ENCODE assay signal across 8 cellular contexts in the genomic region with DNA sequence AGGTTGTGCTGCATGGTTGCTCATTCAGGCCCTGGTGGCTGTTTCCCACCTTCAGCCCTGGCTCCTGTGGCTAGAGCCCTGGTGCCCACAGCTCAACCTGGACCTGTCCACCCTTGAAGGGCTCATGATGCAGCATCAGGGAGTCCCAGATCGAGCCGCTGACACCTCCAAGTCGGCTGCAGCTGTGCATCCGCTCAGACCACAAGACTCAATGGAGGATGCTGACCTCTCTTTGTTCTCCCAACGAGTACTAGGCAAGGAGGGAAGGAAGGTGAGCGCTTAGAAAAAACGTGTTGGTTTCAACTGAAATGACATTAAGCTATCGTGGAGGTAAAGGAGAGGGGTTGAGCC. TPM values are rescaled to one million over a fixed set of nuclear protein-coding genes. Genes with fewer than 3 reads are reported as not detected.
DNase-seq lines count a peak whose midpoint lies in the region; ATAC-seq and TF ChIP-seq lines count a peak whose summit lies in the region.

No MANE protein-coding gene starts in this region.

- no peak for TF ChIP-seq EP300 in suprapubic skin (IDR thresholded peaks at IDR 0.05)

- H3K4me1 Mint-ChIP-seq in activated T-helper 17 cell treated with anti-CD3 and anti-CD28 coated beads, Interleukin-2, amount 50 U/mL, for 72 hours = peaks cover 24% of the 10 kb centered on the region
- H3K4me1 Mint-ChIP-seq in immature natural killer cell = peaks cover 26% of the 10 kb centered on the region in 2 donors

- no peaks in the 10 kb centered on the region for H3K9me3 ChIP-seq in suprapubic skin

- peak overlapping the region; percentile 98 for H3K4me3 Mint-ChIP-seq in activated T-helper 17 cell treated with anti-CD3 and anti-CD28 coated beads, Interleukin-2, amount 50 U/mL, for 72 hours
- H3K4me3 Mint-ChIP-seq in immature natural killer cell = peak overlapping the region; percentile 83 to 94 (median 91)

- H3K4me3 ChIP-seq in suprapubic skin = peak overlapping the region; percentile 62

- peak; percentile 8 to 11 for ATAC-seq in activated CD4-positive, CD25-positive, alpha-beta regulatory T cell treated with anti-CD3 and anti-CD28 coated beads, Interleukin-2, amount 50 U/mL, for 24 hours
- ATAC-seq in HG03064 (IDR thresholded peaks at IDR 0.05; ENCODE audit: low read depth, unreplicated experiment) = peak; percentile 34
- peak; percentile 59 for ATAC-seq in activated T-helper 17 cell treated with anti-CD3 and anti-CD28 coated beads, Interleukin-2, amount 50 U/mL, for 72 hours (replicated peaks)

- no peaks in the 10 kb centered on the region for H3K9me3 Mint-ChIP-seq in activated T-helper 17 cell treated with anti-CD3 and anti-CD28 coated beads, Interleukin-2, amount 50 U/mL, for 72 hours
- no peaks in the 10 kb centered on the region for H3K9me3 Mint-ChIP-seq in immature natural killer cell

- no peaks in the 10 kb centered on the region for H3K27me3 ChIP-seq in suprapubic skin

- H3K36me3 ChIP-seq in suprapubic skin = no peaks in the 10 kb centered on the region

- H3K4me1 ChIP-seq in suprapubic skin = peaks cover 25% of the 10 kb centered on the region

- DNase-seq in activated CD4-positive, CD25-positive, alpha-beta regulatory T cell (lab: John Stamatoyannopoulos, UW) = no peak
- DNase-seq in immature natural killer cell (no peak), suprapubic skin (ENCODE audit: low spot score in 2 of 2) (no peak), pons (ENCODE audit: low spot score) (no peak), mesenteric fat pad (ENCODE audit: low spot score) (no peak)

- no peak overlapping the region for H3K27ac ChIP-seq in suprapubic skin

- no peaks in the 10 kb centered on the region for H3K27me3 Mint-ChIP-seq in activated T-helper 17 cell treated with anti-CD3 and anti-CD28 coated beads, Interleukin-2, amount 50 U/mL, for 72 hours
- peaks cover 0 to 4% (median 4%) of the 10 kb centered on the region in 3 donors for H3K27me3 Mint-ChIP-seq in immature natural killer cell (ENCODE audit: low read depth in 3 of 3)

- H3K36me3 Mint-ChIP-seq in activated T-helper 17 cell treated with anti-CD3 and anti-CD28 coated beads, Interleukin-2, amount 50 U/mL, for 72 hours (ENCODE audit: low read depth) = peaks cover 8% of the 10 kb centered on the region
- peaks cover 0 to 4% (median 0%) of the 10 kb centered on the region in 3 donors for H3K36me3 Mint-ChIP-seq in immature natural killer cell

- TF ChIP-seq CTCF in suprapubic skin (IDR thresholded peaks at IDR 0.05) = no peak

- WGBS in suprapubic skin = 34% methylated on average over 8 of the region's 8 CpGs

- no peak for TF ChIP-seq POLR2A in suprapubic skin (IDR thresholded peaks at IDR 0.05)

- H3K27ac Mint-ChIP-seq in activated T-helper 17 cell treated with anti-CD3 and anti-CD28 coated beads, Interleukin-2, amount 50 U/mL, for 72 hours = peak overlapping the region; percentile 79
- H3K27ac Mint-ChIP-seq in immature natural killer cell = peak overlapping the region; percentile 69 to 88 (median 72)

RNA-seq across cellular contexts. Expression of a gene that starts 9.5 kb away (rescaled TPM):
- under 1 TPM; 0.29 to 0.39 TPM for total RNA-seq in activated T-helper 17 cell treated with anti-CD3 and anti-CD28 coated beads, Interleukin-2, amount 50 U/mL, for 72 hours
- under 1 TPM; 0.32 to 0.67 (median 0.59) TPM for polyA plus RNA-seq in immature natural killer cell
- total RNA-seq in suprapubic skin (1 to 10 TPM; 1.4 to 7.1 (median 5.4) TPM), mesenteric fat pad (0.22 TPM)

RNA-seq across cellular contexts. Expression of a gene that starts 28.4 kb away (rescaled TPM):
- 10 to 100 TPM; 53.3 to 58.5 TPM for total RNA-seq in activated T-helper 17 cell treated with anti-CD3 and anti-CD28 coated beads, Interleukin-2, amount 50 U/mL, for 72 hours
- 10 to 100 TPM; 61.8 to 65.3 (median 63.3) TPM for polyA plus RNA-seq in immature natural killer cell
- total RNA-seq in suprapubic skin (10 to 100 TPM; 25.0 to 61.2 (median 40.2) TPM), mesenteric fat pad (42.4 TPM)

RNA-seq across cellular contexts. Expression of a gene that starts 40.2 kb away (rescaled TPM):
- total RNA-seq in activated T-helper 17 cell treated with anti-CD3 and anti-CD28 coated beads, Interleukin-2, amount 50 U/mL, for 72 hours = 10 to 100 TPM; 12.6 to 15.4 TPM
- 10 to 100 TPM; 39.5 to 43.9 (median 39.7) TPM for polyA plus RNA-seq in immature natural killer cell
- 10 to 100 TPM; 12.5 to 17.9 (median 13.8) TPM for total RNA-seq in suprapubic skin
- total RNA-seq in mesenteric fat pad = 15.4 TPM

RNA-seq across cellular contexts. Expression of a gene that starts 41.7 kb away (rescaled TPM):
- 10 to 100 TPM; 43.0 to 74.4 TPM for total RNA-seq in activated T-helper 17 cell treated with anti-CD3 and anti-CD28 coated beads, Interleukin-2, amount 50 U/mL, for 72 hours
- 100 to 1,000 TPM in 2 of 3 donors, 10 to 100 TPM in 1; 91.6 to 125 (median 115) TPM for polyA plus RNA-seq in immature natural killer cell
- total RNA-seq in suprapubic skin = 100 to 1,000 TPM in 3 of 4 donors, 10 to 100 TPM in 1; 71.5 to 108 (median 105) TPM
- total RNA-seq in mesenteric fat pad = 111 TPM

RNA-seq across cellular contexts. Expression of a gene that starts 42.2 kb away (rescaled TPM):
- total RNA-seq in activated T-helper 17 cell treated with anti-CD3 and anti-CD28 coated beads, Interleukin-2, amount 50 U/mL, for 72 hours = 1 to 10 TPM; 3.0 to 8.0 TPM
- 1 to 10 TPM; 1.2 to 2.2 (median 2.0) TPM for polyA plus RNA-seq in immature natural killer cell
- 1 to 10 TPM; 1.7 to 4.8 (median 2.1) TPM for total RNA-seq in suprapubic skin
- not detected for total RNA-seq in mesenteric fat pad
